18 cellular contexts compared by ENCODE assay signal in genomic region chr2:165371356-165371755, GRCh38.
DNase-seq lines count a peak whose midpoint lies in the region; ATAC-seq and TF ChIP-seq lines count a peak whose summit lies in the region.
"Had no signal": no experiment of that assay in that cellular context is flagged by ENCODE, and none has a peak within 500 bp of the region (broad histone marks: within the 10 kb centered on the region; RNA-seq: fewer than 3 reads in every experiment).

No MANE protein-coding gene starts in this region.

- no peak for TF ChIP-seq CTCF in left lung (IDR thresholded peaks at IDR 0.05)
- TF ChIP-seq CTCF in tibial nerve (IDR thresholded peaks at IDR 0.05), result no peak
- TF ChIP-seq CTCF in heart right ventricle (IDR thresholded peaks at IDR 0.05), result no peak

- peak; percentile 88 for ATAC-seq in left lung
- ATAC-seq in heart right ventricle, result no peak
- ATAC-seq: gastrocnemius medialis, natural killer cell had no signal

- no peak for TF ChIP-seq POLR2A in tibial nerve (IDR thresholded peaks at IDR 0.05)

- no peak overlapping the region for H3K4me3 ChIP-seq in left lung
- no peak overlapping the region for H3K4me3 ChIP-seq in tibial nerve
- H3K4me3 ChIP-seq in heart right ventricle, result no peak overlapping the region
- H3K4me3 ChIP-seq: coronary artery, gastrocnemius medialis, MG63, thyroid gland had no signal

- no peaks in the 10 kb centered on the region for H3K27me3 ChIP-seq in left lung
- H3K27me3 ChIP-seq in tibial nerve, result no peaks in the 10 kb centered on the region
- H3K27me3 ChIP-seq in heart right ventricle, result peaks cover 0 to 6% (median 0%) of the 10 kb centered on the region in 7 donors
- H3K27me3 ChIP-seq: gastrocnemius medialis, MG63, thyroid gland had no signal

- peak in 57 of 76 experiments; percentile 2 to 73 (median 32) for DNase-seq in HUDEP-2 (lab: John Stamatoyannopoulos, UW; ENCODE audit: unreplicated experiment in 76 of 76)
- DNase-seq in NCI-H1930 (lab: John Stamatoyannopoulos, UW), result peak; percentile 11 to 24
- DNase-seq in NCI-H526 treated with DMSO at 0.1 percent for 48 hours (lab: John Stamatoyannopoulos, UW), result peak; percentile 43
- DNase-seq in left lung, result peak in 1 of 2 donors; percentile 32
- DNase-seq in NK-92 (lab: John Stamatoyannopoulos, UW; ENCODE audit: unreplicated experiment), result no peak
- DNase-seq in tibial nerve (ENCODE audit: low spot score in 2 of 2), result no peak
- DNase-seq in heart right ventricle, result no peak
- no peak for DNase-seq in AML-193 (lab: John Stamatoyannopoulos, UW)
- DNase-seq: activated CD4-positive, alpha-beta T cell treated with anti-CD3 and anti-CD28 coated beads for 48 hours; activated naive CD4-positive, alpha-beta T cell treated with anti-CD3 and anti-CD28 coated beads, Interleukin-2, amount 50 U/mL, for 16 hours; gastrocnemius medialis; MG63; natural killer cell; posterior cingulate gyrus; T1000; thyroid gland had no signal

- H3K27ac ChIP-seq in left lung (no peak overlapping the region), tibial nerve (no peak overlapping the region), heart right ventricle (no peak overlapping the region)
- H3K27ac ChIP-seq: coronary artery, epithelial cell of prostate, gastrocnemius medialis, thyroid gland had no signal

- WGBS in tibial nerve, 2 donors, result 77 to 78% methylated on average over 6 of the region's 6 CpGs
- 60 to 63% methylated on average over 6 of the region's 6 CpGs for WGBS in heart right ventricle, 2 donors

- no peak for TF ChIP-seq EP300 in tibial nerve (IDR thresholded peaks at IDR 0.05)

- H3K36me3 ChIP-seq in left lung (no peaks in the 10 kb centered on the region), tibial nerve (no peaks in the 10 kb centered on the region), heart right ventricle (no peaks in the 10 kb centered on the region)
- H3K36me3 ChIP-seq: gastrocnemius medialis, MG63, thyroid gland had no signal

- H3K4me1 ChIP-seq in left lung (no peaks in the 10 kb centered on the region), tibial nerve (peaks cover 0 to 7% (median 0%) of the 10 kb centered on the region in 4 donors), heart right ventricle (no peaks in the 10 kb centered on the region)
- H3K4me1 ChIP-seq: gastrocnemius medialis, thyroid gland had no signal

- H3K9me3 ChIP-seq in left lung, result no peaks in the 10 kb centered on the region
- H3K9me3 ChIP-seq in tibial nerve, result no peaks in the 10 kb centered on the region
- H3K9me3 ChIP-seq in heart right ventricle, result no peaks in the 10 kb centered on the region
- H3K9me3 ChIP-seq: gastrocnemius medialis, MG63, thyroid gland had no signal

- intact Hi-C loops in left lung (cut with DNase I) (no loop called here), heart right ventricle (cut with DNase I) (no loop called here)

Comparison
In these comparisons a context has a peak if more than half of its experiments do, and no peak if none do; other contexts are left out.
1. DNase-seq: peak in HUDEP-2 (57 of 76), NCI-H1930 (2 of 2) and NCI-H526 treated with DMSO at 0.1 percent for 48 hours (single experiment); none in NK-92 (single experiment), tibial nerve (0 of 2), heart right ventricle (0 of 2) and AML-193 (0 of 2).